In the genomic region with DNA sequence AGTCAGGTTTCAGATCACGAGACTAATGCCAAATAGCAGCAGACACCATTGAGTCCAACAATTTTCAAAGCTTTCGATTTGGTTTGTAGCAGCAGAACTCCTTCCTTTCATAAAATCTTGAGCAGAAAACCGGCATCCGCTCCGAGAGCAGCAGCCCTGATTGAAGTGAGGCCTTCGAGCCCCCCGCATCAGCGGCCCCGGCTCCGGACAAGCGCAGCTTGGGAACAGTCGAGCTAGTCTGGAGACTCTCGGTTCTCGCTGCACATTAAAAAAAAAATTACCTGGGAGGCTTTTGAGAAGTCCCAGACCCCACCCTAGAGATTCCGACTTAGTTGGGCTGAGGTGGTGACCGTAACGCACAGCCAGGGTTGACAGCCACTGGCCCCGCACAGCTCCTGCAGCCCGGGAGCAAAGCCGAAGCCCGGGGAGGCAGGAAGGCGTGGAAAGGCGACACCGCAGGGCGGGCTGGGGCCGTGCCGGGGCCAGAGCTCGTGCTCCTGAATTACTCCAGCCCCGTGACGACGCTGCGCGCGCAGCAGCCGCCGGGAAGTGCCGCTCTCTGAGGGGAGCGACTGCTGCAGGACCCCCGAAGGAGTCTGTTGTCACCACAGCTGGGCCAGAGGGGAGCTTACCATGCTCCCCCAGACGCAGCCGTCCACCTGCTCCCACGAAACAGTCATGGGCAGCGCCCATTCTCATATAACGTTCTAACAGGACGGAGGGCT, we compare ENCODE assay signal across 1 cellular context.
TF ChIP-seq lines count a peak whose summit lies in the region.

No MANE protein-coding gene starts in this region.

TF ChIP-seq in WTC11, 78 proteins besides CTCF, POLR2A, EP300 and RAD21 (continued from another document and continues in another):
- TF ChIP-seq JUN (CRISPR knock-in tag; IDR thresholded peaks at IDR 0.05) (no peak), RORB (CRISPR knock-in tag; IDR thresholded peaks at IDR 0.05) (no peak), GRHL2 (CRISPR knock-in tag; IDR thresholded peaks at IDR 0.05; ENCODE audit: insufficient replicate concordance, severe bottlenecking) (no peak), SMAD3 (CRISPR knock-in tag; IDR thresholded peaks at IDR 0.05; ENCODE audit: borderline replicate concordance) (peak; percentile 85), ETV6 (CRISPR knock-in tag; IDR thresholded peaks at IDR 0.05) (0 out of 2 replicates have a peak, but pooled peaks have one; percentile 59), MYBL2 (CRISPR knock-in tag; IDR thresholded peaks at IDR 0.05) (peak; percentile 76; the same call in 1 of the 2 replicates), ZBTB21 (CRISPR knock-in tag; IDR thresholded peaks at IDR 0.05; ENCODE audit: borderline replicate concordance) (0 out of 2 replicates have a peak, but pooled peaks have one; percentile 43), OVOL2 (CRISPR knock-in tag; IDR thresholded peaks at IDR 0.05; ENCODE audit: borderline replicate concordance) (no peak), CREB1 (CRISPR knock-in tag; IDR thresholded peaks at IDR 0.05) (0 out of 2 replicates have a peak, but pooled peaks have one; percentile 56), TEAD1 (CRISPR knock-in tag; IDR thresholded peaks at IDR 0.05) (peak; percentile 49; the same call in 1 of the 2 replicates)
- TF ChIP-seq, protein P1, sequence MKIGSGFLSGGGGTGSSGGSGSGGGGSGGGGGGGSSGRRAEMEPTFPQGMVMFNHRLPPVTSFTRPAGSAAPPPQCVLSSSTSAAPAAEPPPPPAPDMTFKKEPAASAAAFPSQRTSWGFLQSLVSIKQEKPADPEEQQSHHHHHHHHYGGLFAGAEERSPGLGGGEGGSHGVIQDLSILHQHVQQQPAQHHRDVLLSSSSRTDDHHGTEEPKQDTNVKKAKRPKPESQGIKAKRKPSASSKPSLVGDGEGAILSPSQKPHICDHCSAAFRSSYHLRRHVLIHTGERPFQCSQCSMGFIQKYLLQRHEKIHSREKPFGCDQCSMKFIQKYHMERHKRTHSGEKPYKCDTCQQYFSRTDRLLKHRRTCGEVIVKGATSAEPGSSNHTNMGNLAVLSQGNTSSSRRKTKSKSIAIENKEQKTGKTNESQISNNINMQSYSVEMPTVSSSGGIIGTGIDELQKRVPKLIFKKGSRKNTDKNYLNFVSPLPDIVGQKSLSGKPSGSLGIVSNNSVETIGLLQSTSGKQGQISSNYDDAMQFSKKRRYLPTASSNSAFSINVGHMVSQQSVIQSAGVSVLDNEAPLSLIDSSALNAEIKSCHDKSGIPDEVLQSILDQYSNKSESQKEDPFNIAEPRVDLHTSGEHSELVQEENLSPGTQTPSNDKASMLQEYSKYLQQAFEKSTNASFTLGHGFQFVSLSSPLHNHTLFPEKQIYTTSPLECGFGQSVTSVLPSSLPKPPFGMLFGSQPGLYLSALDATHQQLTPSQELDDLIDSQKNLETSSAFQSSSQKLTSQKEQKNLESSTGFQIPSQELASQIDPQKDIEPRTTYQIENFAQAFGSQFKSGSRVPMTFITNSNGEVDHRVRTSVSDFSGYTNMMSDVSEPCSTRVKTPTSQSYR (CRISPR knock-in tag; IDR thresholded peaks at IDR 0.05) = no peak
- TF ChIP-seq, protein P2, sequence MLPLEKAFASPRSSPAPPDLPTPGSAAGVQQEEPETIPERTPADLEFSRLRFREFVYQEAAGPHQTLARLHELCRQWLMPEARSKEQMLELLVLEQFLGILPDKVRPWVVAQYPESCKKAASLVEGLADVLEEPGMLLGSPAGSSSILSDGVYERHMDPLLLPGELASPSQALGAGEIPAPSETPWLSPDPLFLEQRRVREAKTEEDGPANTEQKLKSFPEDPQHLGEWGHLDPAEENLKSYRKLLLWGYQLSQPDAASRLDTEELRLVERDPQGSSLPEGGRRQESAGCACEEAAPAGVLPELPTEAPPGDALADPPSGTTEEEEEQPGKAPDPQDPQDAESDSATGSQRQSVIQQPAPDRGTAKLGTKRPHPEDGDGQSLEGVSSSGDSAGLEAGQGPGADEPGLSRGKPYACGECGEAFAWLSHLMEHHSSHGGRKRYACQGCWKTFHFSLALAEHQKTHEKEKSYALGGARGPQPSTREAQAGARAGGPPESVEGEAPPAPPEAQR (CRISPR knock-in tag; IDR thresholded peaks at IDR 0.05) = no peak
- TF ChIP-seq, protein P3, sequence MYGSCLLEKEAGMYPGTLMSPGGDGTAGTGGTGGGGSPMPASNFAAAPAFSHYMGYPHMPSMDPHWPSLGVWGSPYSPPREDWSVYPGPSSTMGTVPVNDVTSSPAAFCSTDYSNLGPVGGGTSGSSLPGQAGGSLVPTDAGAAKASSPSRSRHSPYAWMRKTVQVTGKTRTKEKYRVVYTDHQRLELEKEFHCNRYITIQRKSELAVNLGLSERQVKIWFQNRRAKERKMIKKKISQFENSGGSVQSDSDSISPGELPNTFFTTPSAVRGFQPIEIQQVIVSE (CRISPR knock-in tag; IDR thresholded peaks at IDR 0.05; ENCODE audit: borderline replicate concordance) = no peak
- TF ChIP-seq, protein P4, sequence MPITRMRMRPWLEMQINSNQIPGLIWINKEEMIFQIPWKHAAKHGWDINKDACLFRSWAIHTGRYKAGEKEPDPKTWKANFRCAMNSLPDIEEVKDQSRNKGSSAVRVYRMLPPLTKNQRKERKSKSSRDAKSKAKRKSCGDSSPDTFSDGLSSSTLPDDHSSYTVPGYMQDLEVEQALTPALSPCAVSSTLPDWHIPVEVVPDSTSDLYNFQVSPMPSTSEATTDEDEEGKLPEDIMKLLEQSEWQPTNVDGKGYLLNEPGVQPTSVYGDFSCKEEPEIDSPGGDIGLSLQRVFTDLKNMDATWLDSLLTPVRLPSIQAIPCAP (CRISPR knock-in tag; IDR thresholded peaks at IDR 0.05) = 0 out of 2 replicates have a peak, but pooled peaks have one; percentile 47
- TF ChIP-seq, protein P5, sequence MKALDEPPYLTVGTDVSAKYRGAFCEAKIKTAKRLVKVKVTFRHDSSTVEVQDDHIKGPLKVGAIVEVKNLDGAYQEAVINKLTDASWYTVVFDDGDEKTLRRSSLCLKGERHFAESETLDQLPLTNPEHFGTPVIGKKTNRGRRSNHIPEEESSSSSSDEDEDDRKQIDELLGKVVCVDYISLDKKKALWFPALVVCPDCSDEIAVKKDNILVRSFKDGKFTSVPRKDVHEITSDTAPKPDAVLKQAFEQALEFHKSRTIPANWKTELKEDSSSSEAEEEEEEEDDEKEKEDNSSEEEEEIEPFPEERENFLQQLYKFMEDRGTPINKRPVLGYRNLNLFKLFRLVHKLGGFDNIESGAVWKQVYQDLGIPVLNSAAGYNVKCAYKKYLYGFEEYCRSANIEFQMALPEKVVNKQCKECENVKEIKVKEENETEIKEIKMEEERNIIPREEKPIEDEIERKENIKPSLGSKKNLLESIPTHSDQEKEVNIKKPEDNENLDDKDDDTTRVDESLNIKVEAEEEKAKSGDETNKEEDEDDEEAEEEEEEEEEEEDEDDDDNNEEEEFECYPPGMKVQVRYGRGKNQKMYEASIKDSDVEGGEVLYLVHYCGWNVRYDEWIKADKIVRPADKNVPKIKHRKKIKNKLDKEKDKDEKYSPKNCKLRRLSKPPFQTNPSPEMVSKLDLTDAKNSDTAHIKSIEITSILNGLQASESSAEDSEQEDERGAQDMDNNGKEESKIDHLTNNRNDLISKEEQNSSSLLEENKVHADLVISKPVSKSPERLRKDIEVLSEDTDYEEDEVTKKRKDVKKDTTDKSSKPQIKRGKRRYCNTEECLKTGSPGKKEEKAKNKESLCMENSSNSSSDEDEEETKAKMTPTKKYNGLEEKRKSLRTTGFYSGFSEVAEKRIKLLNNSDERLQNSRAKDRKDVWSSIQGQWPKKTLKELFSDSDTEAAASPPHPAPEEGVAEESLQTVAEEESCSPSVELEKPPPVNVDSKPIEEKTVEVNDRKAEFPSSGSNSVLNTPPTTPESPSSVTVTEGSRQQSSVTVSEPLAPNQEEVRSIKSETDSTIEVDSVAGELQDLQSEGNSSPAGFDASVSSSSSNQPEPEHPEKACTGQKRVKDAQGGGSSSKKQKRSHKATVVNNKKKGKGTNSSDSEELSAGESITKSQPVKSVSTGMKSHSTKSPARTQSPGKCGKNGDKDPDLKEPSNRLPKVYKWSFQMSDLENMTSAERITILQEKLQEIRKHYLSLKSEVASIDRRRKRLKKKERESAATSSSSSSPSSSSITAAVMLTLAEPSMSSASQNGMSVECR (CRISPR knock-in tag; IDR thresholded peaks at IDR 0.05; ENCODE audit: borderline replicate concordance) = peak; percentile 86; the same call in 1 of the 2 replicates
- TF ChIP-seq, protein P6, sequence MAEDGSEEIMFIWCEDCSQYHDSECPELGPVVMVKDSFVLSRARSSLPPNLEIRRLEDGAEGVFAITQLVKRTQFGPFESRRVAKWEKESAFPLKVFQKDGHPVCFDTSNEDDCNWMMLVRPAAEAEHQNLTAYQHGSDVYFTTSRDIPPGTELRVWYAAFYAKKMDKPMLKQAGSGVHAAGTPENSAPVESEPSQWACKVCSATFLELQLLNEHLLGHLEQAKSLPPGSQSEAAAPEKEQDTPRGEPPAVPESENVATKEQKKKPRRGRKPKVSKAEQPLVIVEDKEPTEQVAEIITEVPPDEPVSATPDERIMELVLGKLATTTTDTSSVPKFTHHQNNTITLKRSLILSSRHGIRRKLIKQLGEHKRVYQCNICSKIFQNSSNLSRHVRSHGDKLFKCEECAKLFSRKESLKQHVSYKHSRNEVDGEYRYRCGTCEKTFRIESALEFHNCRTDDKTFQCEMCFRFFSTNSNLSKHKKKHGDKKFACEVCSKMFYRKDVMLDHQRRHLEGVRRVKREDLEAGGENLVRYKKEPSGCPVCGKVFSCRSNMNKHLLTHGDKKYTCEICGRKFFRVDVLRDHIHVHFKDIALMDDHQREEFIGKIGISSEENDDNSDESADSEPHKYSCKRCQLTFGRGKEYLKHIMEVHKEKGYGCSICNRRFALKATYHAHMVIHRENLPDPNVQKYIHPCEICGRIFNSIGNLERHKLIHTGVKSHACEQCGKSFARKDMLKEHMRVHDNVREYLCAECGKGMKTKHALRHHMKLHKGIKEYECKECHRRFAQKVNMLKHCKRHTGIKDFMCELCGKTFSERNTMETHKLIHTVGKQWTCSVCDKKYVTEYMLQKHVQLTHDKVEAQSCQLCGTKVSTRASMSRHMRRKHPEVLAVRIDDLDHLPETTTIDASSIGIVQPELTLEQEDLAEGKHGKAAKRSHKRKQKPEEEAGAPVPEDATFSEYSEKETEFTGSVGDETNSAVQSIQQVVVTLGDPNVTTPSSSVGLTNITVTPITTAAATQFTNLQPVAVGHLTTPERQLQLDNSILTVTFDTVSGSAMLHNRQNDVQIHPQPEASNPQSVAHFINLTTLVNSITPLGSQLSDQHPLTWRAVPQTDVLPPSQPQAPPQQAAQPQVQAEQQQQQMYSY (CRISPR knock-in tag; IDR thresholded peaks at IDR 0.05) = peak; percentile 50; the same call in 1 of the 2 replicates
- TF ChIP-seq, protein P7, sequence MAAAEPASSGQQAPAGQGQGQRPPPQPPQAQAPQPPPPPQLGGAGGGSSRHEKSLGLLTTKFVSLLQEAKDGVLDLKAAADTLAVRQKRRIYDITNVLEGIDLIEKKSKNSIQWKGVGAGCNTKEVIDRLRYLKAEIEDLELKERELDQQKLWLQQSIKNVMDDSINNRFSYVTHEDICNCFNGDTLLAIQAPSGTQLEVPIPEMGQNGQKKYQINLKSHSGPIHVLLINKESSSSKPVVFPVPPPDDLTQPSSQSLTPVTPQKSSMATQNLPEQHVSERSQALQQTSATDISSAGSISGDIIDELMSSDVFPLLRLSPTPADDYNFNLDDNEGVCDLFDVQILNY (CRISPR knock-in tag; IDR thresholded peaks at IDR 0.05) = peak; percentile 68; the same call in 1 of the 2 replicates
- TF ChIP-seq, protein P8, sequence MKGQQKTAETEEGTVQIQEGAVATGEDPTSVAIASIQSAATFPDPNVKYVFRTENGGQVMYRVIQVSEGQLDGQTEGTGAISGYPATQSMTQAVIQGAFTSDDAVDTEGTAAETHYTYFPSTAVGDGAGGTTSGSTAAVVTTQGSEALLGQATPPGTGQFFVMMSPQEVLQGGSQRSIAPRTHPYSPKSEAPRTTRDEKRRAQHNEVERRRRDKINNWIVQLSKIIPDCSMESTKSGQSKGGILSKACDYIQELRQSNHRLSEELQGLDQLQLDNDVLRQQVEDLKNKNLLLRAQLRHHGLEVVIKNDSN (CRISPR knock-in tag; IDR thresholded peaks at IDR 0.05) = peak; percentile 56; the same call in 1 of the 2 replicates
- TF ChIP-seq, protein P9, sequence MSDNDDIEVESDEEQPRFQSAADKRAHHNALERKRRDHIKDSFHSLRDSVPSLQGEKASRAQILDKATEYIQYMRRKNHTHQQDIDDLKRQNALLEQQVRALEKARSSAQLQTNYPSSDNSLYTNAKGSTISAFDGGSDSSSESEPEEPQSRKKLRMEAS (CRISPR knock-in tag; IDR thresholded peaks at IDR 0.05) = peak; percentile 95
- TF ChIP-seq, protein P10, sequence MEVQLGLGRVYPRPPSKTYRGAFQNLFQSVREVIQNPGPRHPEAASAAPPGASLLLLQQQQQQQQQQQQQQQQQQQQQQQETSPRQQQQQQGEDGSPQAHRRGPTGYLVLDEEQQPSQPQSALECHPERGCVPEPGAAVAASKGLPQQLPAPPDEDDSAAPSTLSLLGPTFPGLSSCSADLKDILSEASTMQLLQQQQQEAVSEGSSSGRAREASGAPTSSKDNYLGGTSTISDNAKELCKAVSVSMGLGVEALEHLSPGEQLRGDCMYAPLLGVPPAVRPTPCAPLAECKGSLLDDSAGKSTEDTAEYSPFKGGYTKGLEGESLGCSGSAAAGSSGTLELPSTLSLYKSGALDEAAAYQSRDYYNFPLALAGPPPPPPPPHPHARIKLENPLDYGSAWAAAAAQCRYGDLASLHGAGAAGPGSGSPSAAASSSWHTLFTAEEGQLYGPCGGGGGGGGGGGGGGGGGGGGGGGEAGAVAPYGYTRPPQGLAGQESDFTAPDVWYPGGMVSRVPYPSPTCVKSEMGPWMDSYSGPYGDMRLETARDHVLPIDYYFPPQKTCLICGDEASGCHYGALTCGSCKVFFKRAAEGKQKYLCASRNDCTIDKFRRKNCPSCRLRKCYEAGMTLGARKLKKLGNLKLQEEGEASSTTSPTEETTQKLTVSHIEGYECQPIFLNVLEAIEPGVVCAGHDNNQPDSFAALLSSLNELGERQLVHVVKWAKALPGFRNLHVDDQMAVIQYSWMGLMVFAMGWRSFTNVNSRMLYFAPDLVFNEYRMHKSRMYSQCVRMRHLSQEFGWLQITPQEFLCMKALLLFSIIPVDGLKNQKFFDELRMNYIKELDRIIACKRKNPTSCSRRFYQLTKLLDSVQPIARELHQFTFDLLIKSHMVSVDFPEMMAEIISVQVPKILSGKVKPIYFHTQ (CRISPR knock-in tag; IDR thresholded peaks at IDR 0.05) = no peak
- TF ChIP-seq, protein P11, sequence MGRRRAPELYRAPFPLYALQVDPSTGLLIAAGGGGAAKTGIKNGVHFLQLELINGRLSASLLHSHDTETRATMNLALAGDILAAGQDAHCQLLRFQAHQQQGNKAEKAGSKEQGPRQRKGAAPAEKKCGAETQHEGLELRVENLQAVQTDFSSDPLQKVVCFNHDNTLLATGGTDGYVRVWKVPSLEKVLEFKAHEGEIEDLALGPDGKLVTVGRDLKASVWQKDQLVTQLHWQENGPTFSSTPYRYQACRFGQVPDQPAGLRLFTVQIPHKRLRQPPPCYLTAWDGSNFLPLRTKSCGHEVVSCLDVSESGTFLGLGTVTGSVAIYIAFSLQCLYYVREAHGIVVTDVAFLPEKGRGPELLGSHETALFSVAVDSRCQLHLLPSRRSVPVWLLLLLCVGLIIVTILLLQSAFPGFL (CRISPR knock-in tag; IDR thresholded peaks at IDR 0.05; ENCODE audit: borderline replicate concordance) = no peak
